9 cellular contexts compared by ENCODE assay signal in genomic region chr6:108002365-108003221, GRCh38.
DNase-seq lines count a peak whose midpoint lies in the region; ATAC-seq and TF ChIP-seq lines count a peak whose summit lies in the region.
"Had no signal": no experiment of that assay in that cellular context is flagged by ENCODE, and none has a peak within 500 bp of the region (broad histone marks: within the 10 kb centered on the region; RNA-seq: fewer than 3 reads in every experiment).

No MANE protein-coding gene starts in this region.

- ATAC-seq in HG03108 (IDR thresholded peaks at IDR 0.05; ENCODE audit: unreplicated experiment), result no peak

- no peak for TF ChIP-seq CTCF in choroid plexus epithelial cell (conservative IDR thresholded peaks at IDR 0.05; ENCODE audit: low read depth, low read length)

- DNase-seq in Ammon's horn (ENCODE audit: low spot score) (peak; percentile 94), NCI-H2107 treated with DMSO at 0.1 percent for 48 hours (lab: John Stamatoyannopoulos, UW; ENCODE audit: unreplicated experiment) (peak; percentile 21), choroid plexus epithelial cell (ENCODE audit: low read depth) (peak; percentile 31), medulla oblongata (ENCODE audit: extremely low spot score) (peak; percentile 90), DMS79 (lab: John Stamatoyannopoulos, UW) (no peak), amniotic stem cell (lab: John Stamatoyannopoulos, UW) (no peak), RPMI8226 (no peak)
- DNase-seq: CD4-positive, CD25-positive, alpha-beta regulatory T cell had no signal

- no peak overlapping the region for H3K4me3 ChIP-seq in choroid plexus epithelial cell (ENCODE audit: low read depth, low read length)

Comparison
In these comparisons a context has a peak if more than half of its experiments do, and no peak if none do; other contexts are left out.
1. DNase-seq: peak in Ammon's horn (single experiment), NCI-H2107 treated with DMSO at 0.1 percent for 48 hours (single experiment), choroid plexus epithelial cell (single experiment) and medulla oblongata (single experiment); none in DMS79 (single experiment), amniotic stem cell (single experiment) and RPMI8226 (single experiment).